Comparison of ENCODE assay signal across 17 cellular contexts in the genomic region with DNA sequence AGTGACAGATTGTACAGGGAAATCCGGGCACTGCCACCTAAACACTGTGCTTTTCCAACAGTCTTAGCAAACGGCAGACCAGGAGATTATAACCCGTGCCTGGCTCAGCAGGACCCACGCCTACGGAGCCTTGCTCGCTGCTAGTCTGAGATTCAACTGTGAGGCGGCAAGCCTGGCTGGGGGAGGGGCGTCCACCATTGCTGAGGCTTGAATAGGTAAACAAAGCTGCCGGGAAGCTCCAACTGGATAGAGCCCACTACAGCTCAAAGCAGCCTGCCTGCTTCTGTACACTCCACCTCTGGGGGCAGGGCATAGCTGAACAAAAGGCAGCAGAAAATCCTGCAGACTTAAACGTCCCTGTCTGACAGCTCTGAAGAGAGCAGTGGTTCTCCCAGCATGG. TPM values are rescaled to one million over a fixed set of nuclear protein-coding genes. Genes with fewer than 3 reads are reported as not detected.
"Had no signal": no experiment of that assay in that cellular context is flagged by ENCODE, and none has a peak within 500 bp of the region (broad histone marks: within the 10 kb centered on the region; RNA-seq: fewer than 3 reads in every experiment).

No MANE protein-coding gene starts in this region.

- H3K36me3 ChIP-seq: breast epithelium, left ventricle myocardium inferior, pancreas had no signal

- H3K27me3 ChIP-seq: breast epithelium, pancreas, testis had no signal

- H3K27ac ChIP-seq: breast epithelium, left ventricle myocardium inferior, pancreas, testis had no signal

- H3K4me3 ChIP-seq: breast epithelium, left ventricle myocardium inferior, pancreas, testis had no signal

- DNase-seq: activated CD4-positive, alpha-beta T cell treated with anti-CD3 and anti-CD28 coated beads for 4 hours; activated CD8-positive, alpha-beta memory T cell treated with anti-CD3 and anti-CD28 coated beads, Interleukin-2, amount 50 U/mL, for 4 hours; activated CD8-positive, alpha-beta T cell treated with anti-CD3 and anti-CD28 coated beads for 36 hours; aorta; dermis blood vessel endothelial cell; erythroblast; kidney; left ventricle myocardium inferior; retina; stimulated activated CD4-positive, alpha-beta T cell treated with anti-CD3 and anti-CD28 coated beads, Interleukin-4, amount 100 ng/mL, for 4 hours; stimulated activated naive CD8-positive, alpha-beta T cell treated with anti-CD3 and anti-CD28 coated beads, Interleukin-15, amount 100 ng/mL, for 72 hours; testis had no signal

- ATAC-seq: activated CD8-positive, alpha-beta T cell treated with anti-CD3 and anti-CD28 coated beads for 36 hours; pancreas; stimulated activated naive CD8-positive, alpha-beta T cell treated with anti-CD3 and anti-CD28 coated beads, Interleukin-15, amount 100 ng/mL, for 72 hours had no signal

- H3K9me3 ChIP-seq: breast epithelium, left ventricle myocardium inferior, pancreas, testis had no signal

- H3K4me1 ChIP-seq: breast epithelium, left ventricle myocardium inferior, pancreas, testis had no signal

- FAIRE-seq: kidney, pancreas, urothelium cell line had no signal

RNA-seq across cellular contexts. Expression of a gene that starts 13.3 kb away (rescaled TPM):
- total RNA-seq: activated CD8-positive, alpha-beta T cell treated with anti-CD3 and anti-CD28 coated beads for 36 hours; aorta; breast epithelium; cerebellum; dermis blood vessel endothelial cell; kidney; left ventricle myocardium inferior; pancreas; skeletal muscle tissue; testis had no signal
- polyA plus RNA-seq: aorta, pancreas had no signal

RNA-seq across cellular contexts. Expression of a gene that starts 49.2 kb away (rescaled TPM):
- total RNA-seq: activated CD8-positive, alpha-beta T cell treated with anti-CD3 and anti-CD28 coated beads for 36 hours; dermis blood vessel endothelial cell; kidney; left ventricle myocardium inferior; skeletal muscle tissue had no signal
- polyA plus RNA-seq: aorta, pancreas had no signal

RNA-seq across cellular contexts. Expression of a gene that starts 49.9 kb away (rescaled TPM):
- total RNA-seq: activated CD8-positive, alpha-beta T cell treated with anti-CD3 and anti-CD28 coated beads for 36 hours; aorta; breast epithelium; cerebellum; dermis blood vessel endothelial cell; kidney; left ventricle myocardium inferior; pancreas; skeletal muscle tissue had no signal
- polyA plus RNA-seq: aorta, pancreas had no signal
